ENCODE assay signal across 7 cellular contexts in the genomic region with DNA sequence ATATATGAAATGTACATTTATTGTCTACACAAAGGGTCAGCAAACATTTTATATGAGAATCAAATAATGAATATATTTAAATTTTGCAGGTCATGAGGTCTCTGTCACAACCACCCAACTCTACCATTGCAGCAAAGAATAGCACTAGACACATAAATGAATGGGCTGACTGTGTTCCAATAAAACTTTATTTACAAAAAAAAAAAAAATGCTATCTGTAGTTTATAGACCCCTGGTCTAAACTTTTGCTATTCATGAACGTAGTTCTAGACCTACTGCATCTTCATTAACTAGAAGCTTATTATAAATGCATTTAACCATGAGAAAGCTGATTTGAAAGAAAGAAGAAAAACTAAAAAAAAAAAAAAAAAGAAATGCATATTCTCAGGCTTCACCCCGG.
"Had no signal": no experiment of that assay in that cellular context is flagged by ENCODE, and none has a peak within 500 bp of the region (broad histone marks: within the 10 kb centered on the region; RNA-seq: fewer than 3 reads in every experiment).

No MANE protein-coding gene starts in this region.

- FAIRE-seq: G401.6, GM12891, GM12892, GM18507, GM19239 had no signal

- DNase-seq: GDM1, GF-D8 had no signal
